In genomic region chr4:39820186-39820585, GRCh38 we compare ENCODE assay signal across 25 cellular contexts.
A peak's percentile ranks its signal among the peaks of the same experiment; 100 is the strongest.
DNase-seq lines count a peak whose midpoint lies in the region; ATAC-seq and TF ChIP-seq lines count a peak whose summit lies in the region.
"Had no signal": no experiment of that assay in that cellular context is flagged by ENCODE, and none has a peak within 500 bp of the region (broad histone marks: within the 10 kb centered on the region; RNA-seq: fewer than 3 reads in every experiment).

No MANE protein-coding gene starts in this region.

- TF ChIP-seq POLR2A in erythroblast (IDR thresholded peaks at IDR 0.05; ENCODE audit: low read length): no peak

- no peak overlapping the region for H3K27ac Mint-ChIP-seq in activated CD8-positive, alpha-beta memory T cell treated with anti-CD3 and anti-CD28 coated beads, Interleukin-2, amount 10 ng/mL, durations not matched to agents 7 days and 5 days
- H3K27ac Mint-ChIP-seq: activated CD4-positive, alpha-beta T cell treated with anti-CD3 and anti-CD28 coated beads, Interleukin-2, amount 10 ng/mL, durations not matched to agents 7 days and 5 days; type B pancreatic cell had no signal

- H3K4me3 Mint-ChIP-seq in activated CD8-positive, alpha-beta memory T cell treated with anti-CD3 and anti-CD28 coated beads, Interleukin-2, amount 10 ng/mL, durations not matched to agents 7 days and 5 days: no peak overlapping the region
- H3K4me3 Mint-ChIP-seq: activated CD4-positive, alpha-beta T cell treated with anti-CD3 and anti-CD28 coated beads, Interleukin-2, amount 10 ng/mL, durations not matched to agents 7 days and 5 days; T-cell; type B pancreatic cell had no signal

- H3K36me3 ChIP-seq in SK-N-MC (ENCODE audit: insufficient read depth, low read length) (peaks cover 8% of the 10 kb centered on the region), osteoblast (ENCODE audit: insufficient read depth, low read length) (no peaks in the 10 kb centered on the region)

- H3K79me2 ChIP-seq in osteoblast (ENCODE audit: insufficient read depth, low read length): no peaks in the 10 kb centered on the region

- peak; percentile 25 for DNase-seq in activated CD8-positive, alpha-beta memory T cell treated with anti-CD3 and anti-CD28 coated beads, Interleukin-2, amount 50 U/mL, for 48 hours
- no peak for DNase-seq in activated CD8-positive, alpha-beta memory T cell treated with anti-CD3 and anti-CD28 coated beads, Interleukin-2, amount 10 ng/mL, durations not matched to agents 7 days and 5 days
- DNase-seq in SK-N-MC (ENCODE audit: low read depth, low spot score): no peak
- peak; percentile 19 to 59 for DNase-seq in erythroblast (lab: John Stamatoyannopoulos, UW)
- DNase-seq in pulmonary artery endothelial cell (ENCODE audit: low read depth, low spot score): peak; percentile 67
- no peak for DNase-seq in HuH-7.5 (ENCODE audit: low spot score)
- no peak for DNase-seq in osteoblast (ENCODE audit: insufficient read length, low spot score, missing footprints)
- DNase-seq: activated CD4-positive, alpha-beta T cell treated with anti-CD3 and anti-CD28 coated beads, Interleukin-2, amount 10 ng/mL, durations not matched to agents 7 days and 5 days; activated CD8-positive, alpha-beta memory T cell treated with anti-CD3 and anti-CD28 coated beads, Interleukin-2, amount 50 U/mL, for 4 hours; activated effector memory CD4-positive, alpha-beta T cell treated with anti-CD3 and anti-CD28 coated beads, Interleukin-2, amount 50 U/mL, for 16 hours; BE2C; COR-L47; cortex of kidney; DND-41; NCI-H1092 treated with DMSO at 0.1 percent for 48 hours; NCI-H2029 treated with DMSO at 0.1 percent for 48 hours; NCI-H510A; NK-92 treated with Interleukin-12 subunit alpha and Interleukin-12 subunit beta, amount 100 ng/mL, for 24 hours; occipital lobe; stimulated activated CD4-positive, alpha-beta T cell treated with anti-CD3 and anti-CD28 coated beads, Interleukin-4, amount 100 ng/mL, for 4 hours; T-cell had no signal

- no peak for ATAC-seq in activated CD8-positive, alpha-beta memory T cell treated with anti-CD3 and anti-CD28 coated beads, Interleukin-2, amount 10 ng/mL, durations not matched to agents 7 days and 5 days
- no peak for ATAC-seq in HG02623 (IDR thresholded peaks at IDR 0.05; ENCODE audit: unreplicated experiment)
- ATAC-seq: GM12878, T-cell had no signal

- H3K4me3 ChIP-seq in SK-N-MC: no peak overlapping the region
- H3K4me3 ChIP-seq in osteoblast (ENCODE audit: insufficient read depth, low read length): no peak overlapping the region
- H3K4me3 ChIP-seq: GM12878, right atrium auricular region had no signal

- H3K9me3 Mint-ChIP-seq in activated CD8-positive, alpha-beta memory T cell treated with anti-CD3 and anti-CD28 coated beads, Interleukin-2, amount 10 ng/mL, durations not matched to agents 7 days and 5 days (ENCODE audit: low read depth): no peaks in the 10 kb centered on the region
- H3K9me3 Mint-ChIP-seq: activated CD4-positive, alpha-beta T cell treated with anti-CD3 and anti-CD28 coated beads, Interleukin-2, amount 10 ng/mL, durations not matched to agents 7 days and 5 days; T-cell; type B pancreatic cell had no signal

- no peaks in the 10 kb centered on the region for H3K9me3 ChIP-seq in SK-N-MC (ENCODE audit: low read depth, low read length)
- no peaks in the 10 kb centered on the region for H3K9me3 ChIP-seq in osteoblast (ENCODE audit: low read depth, low read length)
- H3K9me3 ChIP-seq: BE2C, right atrium auricular region had no signal

- no peak overlapping the region for H2AFZ ChIP-seq in osteoblast (ENCODE audit: low read length)

- CTCF ChIA-PET in activated CD8-positive, alpha-beta memory T cell treated with anti-CD3 and anti-CD28 coated beads, Interleukin-2, amount 10 ng/mL, durations not matched to agents 7 days and 5 days (lab: Charles Lee): no interaction called here

- H3K4me1 ChIP-seq in osteoblast (ENCODE audit: insufficient read depth, low read length): no peaks in the 10 kb centered on the region
- H3K4me1 ChIP-seq: BE2C, right atrium auricular region had no signal

- H3K27ac ChIP-seq in SK-N-MC (peak overlapping the region; percentile 30; the same call in 1 of the 2 replicates), osteoblast (ENCODE audit: low read depth, low read length) (no peak overlapping the region)
- H3K27ac ChIP-seq: right atrium auricular region had no signal

- H4K20me1 ChIP-seq in osteoblast (ENCODE audit: insufficient read depth, low read length): no peaks in the 10 kb centered on the region

- H3K9ac ChIP-seq in SK-N-MC (ENCODE audit: insufficient read length): no peak overlapping the region

- H3K27me3 Mint-ChIP-seq in activated CD8-positive, alpha-beta memory T cell treated with anti-CD3 and anti-CD28 coated beads, Interleukin-2, amount 10 ng/mL, durations not matched to agents 7 days and 5 days: no peaks in the 10 kb centered on the region
- H3K27me3 Mint-ChIP-seq: activated CD4-positive, alpha-beta T cell treated with anti-CD3 and anti-CD28 coated beads, Interleukin-2, amount 10 ng/mL, durations not matched to agents 7 days and 5 days; T-cell; type B pancreatic cell had no signal

- peaks cover 19% of the 10 kb centered on the region for H3K36me3 Mint-ChIP-seq in activated CD8-positive, alpha-beta memory T cell treated with anti-CD3 and anti-CD28 coated beads, Interleukin-2, amount 10 ng/mL, durations not matched to agents 7 days and 5 days

- H3K4me2 ChIP-seq in osteoblast (ENCODE audit: insufficient read depth, low read length): no peak overlapping the region

- no peaks in the 10 kb centered on the region for H3K27me3 ChIP-seq in osteoblast (ENCODE audit: insufficient read depth, low read length)
- H3K27me3 ChIP-seq: BE2C, right atrium auricular region had no signal

- no peak for TF ChIP-seq CTCF in osteoblast (IDR thresholded peaks at IDR 0.05; ENCODE audit: extremely low read depth, low read depth, low read length)

- H3K4me1 Mint-ChIP-seq in activated CD8-positive, alpha-beta memory T cell treated with anti-CD3 and anti-CD28 coated beads, Interleukin-2, amount 10 ng/mL, durations not matched to agents 7 days and 5 days: no peaks in the 10 kb centered on the region
- H3K4me1 Mint-ChIP-seq: T-cell had no signal

Comparison
In these comparisons a context has a peak if more than half of its experiments do, and no peak if none do; other contexts are left out.
1. DNase-seq: peak in activated CD8-positive, alpha-beta memory T cell treated with anti-CD3 and anti-CD28 coated beads, Interleukin-2, amount 50 U/mL, for 48 hours (single experiment), erythroblast (2 of 2) and pulmonary artery endothelial cell (single experiment); none in activated CD8-positive, alpha-beta memory T cell treated with anti-CD3 and anti-CD28 coated beads, Interleukin-2, amount 10 ng/mL, durations not matched to agents 7 days and 5 days (single experiment), SK-N-MC (single experiment), HuH-7.5 (single experiment) and osteoblast (single experiment).